Comparison of ENCODE assay signal across 8 cellular contexts in genomic region chr7:50142421-50143113, GRCh38. TPM values are rescaled to one million over a fixed set of nuclear protein-coding genes. Genes with fewer than 3 reads are reported as not detected.
DNase-seq lines count a peak whose midpoint lies in the region; ATAC-seq, FAIRE-seq and TF ChIP-seq lines count a peak whose summit lies in the region.

No MANE protein-coding gene starts in this region.

- H3K4me3 ChIP-seq in A549 (no peak overlapping the region; the same call in 2 of the 3 replicates), DOHH2 (ENCODE audit: low read length) (0 out of 2 replicates have a peak overlapping the region, but pooled peaks have one; percentile 4), NT2/D1 (ENCODE audit: insufficient read length, low read depth) (no peak overlapping the region), mammary epithelial cell (replicated peaks in 1 of 3; ENCODE audit: insufficient read depth in 1 of 3, low read depth in 2 of 3, low read length in 3 of 3) (no peak overlapping the region), mesenchymal stem cell (ENCODE audit: insufficient read depth in 1 of 2, low read depth in 1 of 2, low read length in 2 of 2) (no peak overlapping the region)

- no peak overlapping the region for H2BK15ac ChIP-seq in mesenchymal stem cell (ENCODE audit: low read depth, poor library complexity, severe bottlenecking)

- H3K36me3 ChIP-seq in DOHH2 (ENCODE audit: control insufficient read depth, low read length) (peaks cover 3% of the 10 kb centered on the region; the same call in 1 of the 2 replicates), NT2/D1 (ENCODE audit: insufficient read depth, insufficient read length, low read length) (no peaks in the 10 kb centered on the region), mammary epithelial cell (ENCODE audit: insufficient read depth, low read length) (no peaks in the 10 kb centered on the region), mesenchymal stem cell (ENCODE audit: control insufficient read depth in 1 of 2, insufficient read depth in 2 of 2, low read depth in 1 of 2, low read length in 2 of 2) (no peaks in the 10 kb centered on the region)

- H3K9ac ChIP-seq in NT2/D1 (ENCODE audit: insufficient read length, low read depth) = no peak overlapping the region
- no peak overlapping the region for H3K9ac ChIP-seq in mammary epithelial cell (ENCODE audit: insufficient read depth, low read length)
- no peak overlapping the region for H3K9ac ChIP-seq in mesenchymal stem cell (ENCODE audit: low read length)

- no peak for TF ChIP-seq EP300 in A549 (IDR thresholded peaks at IDR 0.05)

- CTCF ChIA-PET in A549 (lab: Yijun Ruan, JAX) (interaction anchor here (0.6 to 5.6 kb wide), 7 partner anchors 11 to 1020 kb away, joined by 3 to 25 read pairs (median 7); no protein-coding TSS in a partner anchor), mammary epithelial cell (lab: Charles Lee; ENCODE audit: low non-redundant PET) (no interaction called here)

- H3K4me1 ChIP-seq in A549 = no peaks in the 10 kb centered on the region; the same call in 2 of the 3 replicates
- H3K4me1 ChIP-seq in DOHH2 (ENCODE audit: control insufficient read depth, low read length) = peaks cover 62% of the 10 kb centered on the region
- no peaks in the 10 kb centered on the region for H3K4me1 ChIP-seq in NT2/D1 (ENCODE audit: insufficient read depth, insufficient read length)
- H3K4me1 ChIP-seq in mammary epithelial cell (ENCODE audit: insufficient read depth, low read length) = no peaks in the 10 kb centered on the region
- H3K4me1 ChIP-seq in mesenchymal stem cell (ENCODE audit: control insufficient read depth, insufficient read depth, low read depth, low read length) = no peaks in the 10 kb centered on the region

- H3K23ac ChIP-seq in mesenchymal stem cell (ENCODE audit: low read length in 2 of 2) = no peak overlapping the region

- H3K18ac ChIP-seq in mesenchymal stem cell (ENCODE audit: low read depth in 1 of 2, low read length in 2 of 2) = no peak overlapping the region

- no peak overlapping the region for H2AK5ac ChIP-seq in mesenchymal stem cell (ENCODE audit: low read length, severe bottlenecking)

- H4K20me1 ChIP-seq in DOHH2 (ENCODE audit: control insufficient read depth, insufficient read depth, low read depth, low read length) (no peaks in the 10 kb centered on the region), mammary epithelial cell (ENCODE audit: insufficient read depth, low read length) (no peaks in the 10 kb centered on the region)

- in situ Hi-C loops in mammary epithelial cell (cut with MboI; ENCODE audit: low sequenced_read_pairs in 2 of 2) = no loop called here

- peaks cover 8% of the 10 kb centered on the region for H3F3A ChIP-seq in DOHH2 (ENCODE audit: control insufficient read depth, insufficient read depth)

- TF ChIP-seq CTCF in A549 (IDR thresholded peaks at IDR 0.05) = peak; percentile 69
- TF ChIP-seq CTCF in DOHH2 (IDR thresholded peaks at IDR 0.05; ENCODE audit: low read depth, low read length, poor library complexity, severe bottlenecking) = peak; percentile 65
- peak; percentile 61 to 67 for TF ChIP-seq CTCF in mammary epithelial cell (conservative IDR thresholded peaks at IDR 0.05 in 1 of 2, IDR thresholded peaks at IDR 0.05 in 1 of 2; ENCODE audit: extremely low read depth in 1 of 2, insufficient read depth in 1 of 2, low read depth in 1 of 2, low read length in 2 of 2)

- no peak overlapping the region for H4K8ac ChIP-seq in mesenchymal stem cell (ENCODE audit: low read length)

- H3K27me3 ChIP-seq in DOHH2 (ENCODE audit: control insufficient read depth, low read length) = no peaks in the 10 kb centered on the region
- H3K27me3 ChIP-seq in NT2/D1 (ENCODE audit: insufficient read depth, insufficient read length) = no peaks in the 10 kb centered on the region
- H3K27me3 ChIP-seq in mammary epithelial cell (ENCODE audit: insufficient read depth, low read length) = no peaks in the 10 kb centered on the region
- H3K27me3 ChIP-seq in mesenchymal stem cell (ENCODE audit: control insufficient read depth in 1 of 2, insufficient read depth in 1 of 2, low read length in 2 of 2) = peaks cover 0 to 7% of the 10 kb centered on the region in 2 experiments

- H4K91ac ChIP-seq in mesenchymal stem cell (ENCODE audit: low read length) = no peak overlapping the region

- DNase-seq in A549 (ENCODE audit: low read depth in 1 of 2, low spot score in 1 of 2) (peak in 1 of 2 experiments; percentile 40), NT2/D1 (ENCODE audit: low read depth, low spot score) (peak; percentile 15), mammary epithelial cell (no peak), mesenchymal stem cell (peak; percentile 41), COLO829 (ENCODE audit: low spot score) (no peak)
- DNase-seq in stimulated activated CD4-positive, alpha-beta T cell treated with anti-CD3 and anti-CD28 coated beads, Interleukin-2, amount 100 ng/mL, for 24 hours = no peak

- no peak overlapping the region for H2BK120ac ChIP-seq in mesenchymal stem cell (ENCODE audit: low read depth, low read length)

- intact Hi-C loops in mammary epithelial cell (cut with micrococcal nuclease) = loop anchor here (1.0 to 10.0 kb wide), 5 partner anchors 62 to 1225 kb away; no protein-coding TSS in a partner anchor

- H3K4ac ChIP-seq in mesenchymal stem cell (ENCODE audit: low read depth in 1 of 2, low read length in 2 of 2) = no peak overlapping the region

- ATAC-seq in A549 = peak in 1 of 2 experiments; percentile 53; a peak in 2 of 6 replicates
- ATAC-seq in HG02852 (IDR thresholded peaks at IDR 0.05; ENCODE audit: unreplicated experiment) = peak; percentile 48

- WGBS in A549 (ENCODE audit: missing lambda C conversion rate) = 18% methylated on average over 5 of the region's 5 CpGs
- WGBS in mammary epithelial cell (ENCODE audit: low coverage, missing lambda C conversion rate) = 25% methylated on average over 5 of the region's 5 CpGs
- WGBS in mesenchymal stem cell = 36% methylated on average over 2 of the region's 5 CpGs

- H3K9me3 ChIP-seq in A549 (no peaks in the 10 kb centered on the region), DOHH2 (ENCODE audit: control insufficient read depth, insufficient read depth, low read length) (no peaks in the 10 kb centered on the region), NT2/D1 (ENCODE audit: insufficient read depth, low read length) (0 out of 2 replicates have a peak, but pooled peaks cover 3% of the 10 kb centered on the region), mammary epithelial cell (replicated peaks; ENCODE audit: insufficient read depth, low read length) (no peaks in the 10 kb centered on the region), mesenchymal stem cell (ENCODE audit: control insufficient read depth, low read length) (no peaks in the 10 kb centered on the region)

- no peaks in the 10 kb centered on the region for H3K9me2 ChIP-seq in DOHH2 (replicated peaks; ENCODE audit: control insufficient read depth, low read length)

- peak overlapping the region; percentile 61 for H3K4me2 ChIP-seq in A549
- H3K4me2 ChIP-seq in DOHH2 (ENCODE audit: low read length) = peak overlapping the region; percentile 50
- no peak overlapping the region for H3K4me2 ChIP-seq in mammary epithelial cell (ENCODE audit: insufficient read depth, low read depth, low read length)
- H3K4me2 ChIP-seq in mesenchymal stem cell (ENCODE audit: low read length, poor library complexity, severe bottlenecking) = no peak overlapping the region

- H2BK5ac ChIP-seq in mesenchymal stem cell (ENCODE audit: low read depth, low read length, poor library complexity, severe bottlenecking) = no peak overlapping the region

- peak; percentile 56 to 67 for TF ChIP-seq RAD21 in A549 (conservative IDR thresholded peaks at IDR 0.05 in 1 of 2, IDR thresholded peaks at IDR 0.05 in 1 of 2)

- H3K79me1 ChIP-seq in mesenchymal stem cell (replicated peaks; ENCODE audit: low read length, poor library complexity, severe bottlenecking) = no peaks in the 10 kb centered on the region

- TF ChIP-seq POLR2A in A549 (IDR thresholded peaks at IDR 0.05; ENCODE audit: low read length) = no peak

- no peak overlapping the region for H3K14ac ChIP-seq in mesenchymal stem cell (ENCODE audit: low read length in 2 of 2)

- H3K79me2 ChIP-seq in DOHH2 (ENCODE audit: control insufficient read depth, low read length) (no peaks in the 10 kb centered on the region), mammary epithelial cell (ENCODE audit: insufficient read depth, low read length) (no peaks in the 10 kb centered on the region)

- dilution Hi-C loops in mammary epithelial cell (cut with HindIII; ENCODE audit: low sequenced_read_pairs) = no loop called here

- BruUV-seq in mammary epithelial cell (replicated peaks; lab: Mats Ljungman, UMichigan) = no TSS peak

- FAIRE-seq in A549 (lab: Jason Lieb, UNC) = no peak

- no peak overlapping the region for H2BK12ac ChIP-seq in mesenchymal stem cell (ENCODE audit: low read length in 2 of 2)

- H3K27ac ChIP-seq in A549 (no peak overlapping the region), DOHH2 (ENCODE audit: low read depth, low read length) (peak overlapping the region; percentile 28), mammary epithelial cell (ENCODE audit: insufficient read depth, low read depth, low read length) (no peak overlapping the region), mesenchymal stem cell (ENCODE audit: low read length, poor library complexity, severe bottlenecking) (no peak overlapping the region)

- H2AFZ ChIP-seq in mammary epithelial cell (ENCODE audit: low read depth, low read length) = no peak overlapping the region
- no peak overlapping the region for H2AFZ ChIP-seq in mesenchymal stem cell (ENCODE audit: low read depth, low read length)

- POLR2A ChIA-PET in A549 (lab: Yijun Ruan, JAX) = no interaction called here

TF ChIP-seq in A549, 52 proteins besides CTCF, POLR2A, EP300 and RAD21:
- TF ChIP-seq SMC3 (IDR thresholded peaks at IDR 0.05) (peak; percentile 59), CBX2 (IDR thresholded peaks at IDR 0.05; ENCODE audit: borderline replicate concordance, low read depth) (no peak), EHMT2 (IDR thresholded peaks at IDR 0.05; ENCODE audit: low read depth) (no peak)

RNA-seq across cellular contexts. Expression of gene ZPBP, which starts 49.5 kb away (rescaled TPM):
- polyA plus RNA-seq in A549 (2011; rRNA removed) = not detected in 2 replicates
- not detected in 2 replicates for polyA plus RNA-seq in A549 (2012; cell fraction: cytosol; rRNA removed)
- polyA plus RNA-seq in A549 (2012; cell fraction: nucleus; rRNA removed) = not detected in 2 replicates
- not detected in 3 replicates for polyA plus RNA-seq in A549 (2017; fragmentation: RNase III; extraction: RNeasy Plus Mini Kit Qiagen cat#74134 plus additional on column Dnase treatment)
- not detected in 2 replicates for polyA minus RNA-seq in A549 (2011; rRNA and poly(A)+ RNA removed)
- total RNA-seq in mammary epithelial cell = under 1 TPM in 1 of 2 donors, not detected in 1; 0.17 TPM
- polyA plus RNA-seq in mammary epithelial cell = not detected
- not detected for polyA minus RNA-seq in mammary epithelial cell
- polyA plus RNA-seq in mesenchymal stem cell (2013, experiment 1 of 2) = not detected
- polyA plus RNA-seq in mesenchymal stem cell (2013, experiment 2 of 2) = not detected

Comparison
In these comparisons a context has a peak if more than half of its experiments do, and no peak if none do; other contexts are left out.
1. DNase-seq: peak in NT2/D1 (single experiment) and mesenchymal stem cell (single experiment); none in mammary epithelial cell (single experiment), COLO829 (single experiment) and stimulated activated CD4-positive, alpha-beta T cell treated with anti-CD3 and anti-CD28 coated beads, Interleukin-2, amount 100 ng/mL, for 24 hours (0 of 2).
2. H3K4me2 ChIP-seq: peak in A549 (single experiment) and DOHH2 (single experiment); none in mammary epithelial cell (single experiment) and mesenchymal stem cell (single experiment).
3. Peak in every context shown above with its lines, with median percentiles within 50 percentile points of each other: CTCF ChIP-seq.